ENCODE assay signal across 13 cellular contexts in genomic region chr1:89489037-89489729, GRCh38. TPM values are rescaled to one million over a fixed set of nuclear protein-coding genes. Genes with fewer than 3 reads are reported as not detected.
DNase-seq lines count a peak whose midpoint lies in the region; ATAC-seq and TF ChIP-seq lines count a peak whose summit lies in the region.
"Had no signal": no experiment of that assay in that cellular context is flagged by ENCODE, and none has a peak within 500 bp of the region (broad histone marks: within the 10 kb centered on the region; RNA-seq: fewer than 3 reads in every experiment).

No MANE protein-coding gene starts in this region.

- CTCF ChIA-PET in GM10248 (lab: Yijun Ruan, JAX): interaction anchor here (1.3 kb wide), 1 partner anchor 273 kb away, joined by 4 read pairs; no protein-coding TSS in a partner anchor

- no peak overlapping the region for H3K27ac ChIP-seq in brain microvascular endothelial cell

- peaks cover 15% of the 10 kb centered on the region for H3K27me3 Mint-ChIP-seq in T-helper 17 cell

- no peak overlapping the region for H3K27ac Mint-ChIP-seq in T-helper 17 cell
- H3K27ac Mint-ChIP-seq: WTC11 had no signal

- POLR2A ChIA-PET in GM10248 (lab: Yijun Ruan, JAX): no interaction called here

- ATAC-seq in GM21619 (IDR thresholded peaks at IDR 0.05; ENCODE audit: unreplicated experiment): no peak
- ATAC-seq in T-helper 17 cell: no peak
- ATAC-seq: stimulated activated naive CD8-positive, alpha-beta T cell treated with anti-CD3 and anti-CD28 coated beads, Interleukin-15, Interleukin-2, amounts not matched to agents 100 U/mL and 50 U/mL, for 24 hours; WTC11 had no signal

- in situ Hi-C loops in brain microvascular endothelial cell (cut with HindIII; ENCODE audit: low pct_ligation_motif_present, low sequenced_read_pairs): no loop called here

- no peaks in the 10 kb centered on the region for H3K9me3 ChIP-seq in T-helper 17 cell (ENCODE audit: control insufficient read depth, low read length, poor library complexity, severe bottlenecking)

- peaks cover 2% of the 10 kb centered on the region for H3K27me3 ChIP-seq in brain microvascular endothelial cell (replicated peaks)

- H3K4me3 Mint-ChIP-seq in T-helper 17 cell: no peak overlapping the region
- H3K4me3 Mint-ChIP-seq: WTC11 had no signal

- peaks cover 7% of the 10 kb centered on the region for H3K4me1 Mint-ChIP-seq in T-helper 17 cell
- H3K4me1 Mint-ChIP-seq: WTC11 had no signal

- DNase-seq in AG10803 (ENCODE audit: low read depth) (peak; percentile 60), SKM-1 (lab: John Stamatoyannopoulos, UW; ENCODE audit: unreplicated experiment) (peak; percentile 60), foreskin fibroblast (peak; percentile 38 to 71), GM10248 (ENCODE audit: extremely low spot score) (no peak), T-helper 17 cell (no peak), brain microvascular endothelial cell (no peak)
- peak; percentile 74 for DNase-seq in Jurkat, Clone E6-1 (ENCODE audit: low read depth, low spot score)
- DNase-seq: activated T-cell treated with anti-CD3 and anti-CD28 coated beads, Interleukin-2, amount 50 U/mL, for 1 hour; SHP77 treated with DMSO at 0.1 percent for 48 hours; stimulated activated CD4-positive, alpha-beta T cell treated with anti-CD3 and anti-CD28 coated beads, Interleukin-4, amount 100 ng/mL, for 4 hours; stimulated activated naive CD8-positive, alpha-beta T cell treated with anti-CD3 and anti-CD28 coated beads, Interleukin-15, Interleukin-2, amounts not matched to agents 100 U/mL and 50 U/mL, for 24 hours had no signal

- no peak for TF ChIP-seq CTCF in AG10803 (conservative IDR thresholded peaks at IDR 0.05; ENCODE audit: low read length)
- TF ChIP-seq CTCF in foreskin fibroblast (IDR thresholded peaks at IDR 0.05; ENCODE audit: low read depth, low read length): no peak
- no peak for TF ChIP-seq CTCF in GM10248 (IDR thresholded peaks at IDR 0.05; ENCODE audit: control extremely low read depth, extremely low read depth, low read depth, missing control alignments)
- no peak for TF ChIP-seq CTCF in brain microvascular endothelial cell (IDR thresholded peaks at IDR 0.05; ENCODE audit: low read depth, low read length, missing control alignments)

- no peak overlapping the region for H3K4me3 ChIP-seq in AG10803 (ENCODE audit: low read length)
- H3K4me3 ChIP-seq in Jurkat, Clone E6-1 (ENCODE audit: low read length): no peak overlapping the region
- no peak overlapping the region for H3K4me3 ChIP-seq in foreskin fibroblast (ENCODE audit: low read depth in 1 of 2, low read length in 2 of 2)
- H3K4me3 ChIP-seq in brain microvascular endothelial cell (ENCODE audit: low read depth, low read length): no peak overlapping the region

- peaks cover 3% of the 10 kb centered on the region for H3K36me3 Mint-ChIP-seq in T-helper 17 cell (ENCODE audit: low read depth)

- H3K36me3 ChIP-seq in brain microvascular endothelial cell (replicated peaks): no peaks in the 10 kb centered on the region

RNA-seq across cellular contexts. Expression of gene LRRC8B, which starts 35.4 kb away (rescaled TPM):
- 10.3 TPM for polyA plus RNA-seq in Jurkat, Clone E6-1 (2012; ENCODE audit: insufficient read depth, insufficient read length)
- 10 to 100 TPM; 12.1 to 24.0 TPM for total RNA-seq in T-helper 17 cell

Comparison
In these comparisons a context has a peak if more than half of its experiments do, and no peak if none do; other contexts are left out.
1. DNase-seq: peak in AG10803 (single experiment), Jurkat, Clone E6-1 (single experiment), SKM-1 (single experiment) and foreskin fibroblast (2 of 2); none in GM10248 (single experiment), T-helper 17 cell (0 of 3) and brain microvascular endothelial cell (single experiment).